In genomic region chr6:46989384-46989783, GRCh38 we compare ENCODE assay signal across 15 cellular contexts. TPM values are rescaled to one million over a fixed set of nuclear protein-coding genes. Genes with fewer than 3 reads are reported as not detected.
DNase-seq lines count a peak whose midpoint lies in the region; ATAC-seq and TF ChIP-seq lines count a peak whose summit lies in the region.
"Had no signal": no experiment of that assay in that cellular context is flagged by ENCODE, and none has a peak within 500 bp of the region (broad histone marks: within the 10 kb centered on the region; RNA-seq: fewer than 3 reads in every experiment).

No MANE protein-coding gene starts in this region.

- H3K9me3 ChIP-seq in body of pancreas = no peaks in the 10 kb centered on the region
- no peaks in the 10 kb centered on the region for H3K9me3 ChIP-seq in thyroid gland
- H3K9me3 ChIP-seq: BLaER1, tibial artery had no signal

- ATAC-seq in body of pancreas (peak; percentile 49), GM21526 (IDR thresholded peaks at IDR 0.05; ENCODE audit: low FRiP score, unreplicated experiment) (no peak)
- ATAC-seq: foreskin keratinocyte had no signal

- no peaks in the 10 kb centered on the region for H3K36me3 ChIP-seq in body of pancreas (replicated peaks in 1 of 2; ENCODE audit: insufficient read depth in 1 of 2, low read depth in 2 of 2)
- no peaks in the 10 kb centered on the region for H3K36me3 ChIP-seq in thyroid gland
- H3K36me3 ChIP-seq: BLaER1, tibial artery, WERI-Rb-1 had no signal

- peaks cover 28% of the 10 kb centered on the region for H3K4me1 ChIP-seq in body of pancreas
- peaks cover 31 to 61% of the 10 kb centered on the region in 2 donors for H3K4me1 ChIP-seq in thyroid gland
- H3K4me1 ChIP-seq: BLaER1 had no signal

- H3K27me3 ChIP-seq in body of pancreas = no peaks in the 10 kb centered on the region
- no peaks in the 10 kb centered on the region for H3K27me3 ChIP-seq in thyroid gland
- H3K27me3 ChIP-seq: BLaER1, foreskin keratinocyte, tibial artery had no signal

- TF ChIP-seq CTCF in body of pancreas (IDR thresholded peaks at IDR 0.05) (no peak), thyroid gland (IDR thresholded peaks at IDR 0.05) (no peak)

- TF ChIP-seq POLR2A in body of pancreas (IDR thresholded peaks at IDR 0.05) = no peak
- no peak for TF ChIP-seq POLR2A in thyroid gland (IDR thresholded peaks at IDR 0.05)

- WGBS in body of pancreas, 2 donors = 4 to 26% methylated on average over 3 of the region's 3 CpGs
- WGBS in thyroid gland, 2 donors = 71 to 84% methylated on average over 3 of the region's 3 CpGs

- H3K27ac ChIP-seq in body of pancreas = peak overlapping the region in 2 of 4 donors; percentile 49 to 56
- H3K27ac ChIP-seq in thyroid gland = peak overlapping the region in 2 of 3 donors; percentile 46 to 57
- H3K27ac ChIP-seq: BLaER1, foreskin keratinocyte, tibial artery, WERI-Rb-1 had no signal

- H3K4me3 ChIP-seq in body of pancreas (no peak overlapping the region), thyroid gland (replicated peaks in 1 of 3) (no peak overlapping the region)
- H3K4me3 ChIP-seq: BLaER1, tibial artery had no signal

- intact Hi-C loops in body of pancreas (cut with DNase I) (no loop called here), thyroid gland (cut with DNase I) (no loop called here)

- DNase-seq in DMS 273 (lab: John Stamatoyannopoulos, UW; ENCODE audit: unreplicated experiment) (peak; percentile 35), DMS 273 treated with DMSO at 0.1 percent for 48 hours (lab: John Stamatoyannopoulos, UW) (no peak), body of pancreas (peak; percentile 14 to 26 (median 20)), medulla oblongata (ENCODE audit: extremely low spot score) (peak; percentile 13), thyroid gland (no peak), MV-4-11 (lab: John Stamatoyannopoulos, UW) (no peak), glomerular visceral epithelial cell (ENCODE audit: extremely low spot score) (no peak)
- DNase-seq: 8988T; activated CD4-positive, alpha-beta memory T cell treated with anti-CD3 and anti-CD28 coated beads, Interleukin-2, amount 10 ng/mL, durations not matched to agents 7 days and 5 days; foreskin keratinocyte; nucleus accumbens; WERI-Rb-1 had no signal

RNA-seq across cellular contexts. Expression of gene ADGRF1, which starts 52.7 kb away (rescaled TPM):
- total RNA-seq in body of pancreas = under 1 TPM in 1 of 2 donors, not detected in 1; 0.52 TPM
- total RNA-seq in thyroid gland = 10 to 100 TPM; 15.1 to 36.2 (median 19.3) TPM
- total RNA-seq: activated CD4-positive, alpha-beta memory T cell treated with anti-CD3 and anti-CD28 coated beads, Interleukin-2, amount 10 ng/mL, durations not matched to agents 7 days and 5 days had no signal

Comparison
In these comparisons a context has a peak if more than half of its experiments do, and no peak if none do; other contexts are left out.
1. DNase-seq: peak in DMS 273 (single experiment), body of pancreas (4 of 4) and medulla oblongata (single experiment); none in DMS 273 treated with DMSO at 0.1 percent for 48 hours (single experiment), thyroid gland (0 of 2), MV-4-11 (single experiment) and glomerular visceral epithelial cell (single experiment).
2. RNA of gene ADGRF1, which starts 52.7 kb away (total RNA-seq): 15.1 to 36.2 TPM in thyroid gland; 0.52 TPM in body of pancreas; every median in the first group is over 10 times any median in the second.